Comparison of ENCODE assay signal across 13 cellular contexts in the genomic region with DNA sequence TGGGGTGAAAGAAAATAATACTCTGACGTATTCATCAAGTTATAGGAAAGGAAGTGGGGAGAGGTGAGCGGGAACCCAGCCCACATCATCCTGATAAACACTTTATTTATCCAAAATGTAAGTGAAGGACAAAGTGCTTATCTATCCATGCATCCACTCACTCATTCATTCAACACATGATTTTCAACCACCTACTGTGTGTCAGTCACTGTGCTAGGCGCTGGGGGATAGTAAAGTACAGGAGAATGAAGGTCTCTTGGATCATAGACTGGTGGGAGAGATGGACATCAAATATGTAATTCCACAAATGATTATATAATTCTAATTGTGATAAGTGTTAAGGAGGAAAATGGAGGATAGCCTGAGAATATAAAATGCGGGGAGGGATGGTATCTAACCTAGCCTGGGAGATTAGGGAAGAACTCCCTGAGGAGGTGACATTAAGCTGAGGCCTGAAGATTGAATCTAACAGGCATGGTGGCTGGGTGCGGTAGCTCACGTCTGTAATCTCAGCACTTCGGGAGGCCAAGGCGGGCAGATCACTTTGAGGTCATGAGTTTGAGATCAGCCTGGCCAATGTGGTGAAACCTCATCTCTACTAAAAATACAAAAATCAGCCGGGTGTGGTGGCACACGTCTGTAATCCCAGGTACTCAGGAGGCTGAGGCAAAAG. TPM values are rescaled to one million over a fixed set of nuclear protein-coding genes. Genes with fewer than 3 reads are reported as not detected.
DNase-seq lines count a peak whose midpoint lies in the region; ATAC-seq and TF ChIP-seq lines count a peak whose summit lies in the region.
"Had no signal": no experiment of that assay in that cellular context is flagged by ENCODE, and none has a peak within 500 bp of the region (broad histone marks: within the 10 kb centered on the region; RNA-seq: fewer than 3 reads in every experiment).

No MANE protein-coding gene starts in this region.

- H3K27ac ChIP-seq in HUES48 (ENCODE audit: low read depth, low read length): peak overlapping the region; percentile 88
- H3K27ac ChIP-seq in HUES64 (ENCODE audit: low read depth, low read length): peak overlapping the region; percentile 72; the same call in 1 of the 2 replicates
- peak overlapping the region; percentile 53 for H3K27ac ChIP-seq in PC-9
- no peak overlapping the region for H3K27ac ChIP-seq in iPS-18a (ENCODE audit: low read length)
- H3K27ac ChIP-seq in upper lobe of left lung: no peak overlapping the region
- H3K27ac ChIP-seq in tibial artery: no peak overlapping the region
- H3K27ac ChIP-seq: GM23248 had no signal

- H3F3A ChIP-seq in PC-9 (ENCODE audit: insufficient read depth, low read depth): peaks cover 57% of the 10 kb centered on the region

- 88% methylated on average over 7 of the region's 10 CpGs for WGBS in HUES64
- 88 to 92% methylated on average over 10 of the region's 10 CpGs for WGBS in upper lobe of left lung, 2 donors

- no peak overlapping the region for H2AFZ ChIP-seq in PC-9
- H2AFZ ChIP-seq: GM23248 had no signal

- BruUV-seq in PC-9 (replicated peaks; lab: Mats Ljungman, UMichigan): no TSS peak

- CTCF ChIA-PET in PC-9 (lab: Charles Lee): no interaction called here

- no peak overlapping the region for H3K4me3 ChIP-seq in HUES48 (ENCODE audit: low read depth, low read length)
- no peak overlapping the region for H3K4me3 ChIP-seq in HUES64 (ENCODE audit: low read length)
- no peak overlapping the region for H3K4me3 ChIP-seq in PC-9
- H3K4me3 ChIP-seq in iPS-18a (ENCODE audit: low read length): peak overlapping the region; percentile 32
- H3K4me3 ChIP-seq in upper lobe of left lung: no peak overlapping the region
- H3K4me3 ChIP-seq in tibial artery: no peak overlapping the region
- H3K4me3 ChIP-seq: GM23248 had no signal

- POLR2A ChIA-PET in PC-9 (lab: Charles Lee; ENCODE audit: unreplicated experiment): no interaction called here

- TF ChIP-seq CTCF in PC-9 (conservative IDR thresholded peaks at IDR 0.05): no peak
- TF ChIP-seq CTCF in upper lobe of left lung (IDR thresholded peaks at IDR 0.05): no peak
- TF ChIP-seq CTCF in tibial artery (IDR thresholded peaks at IDR 0.05): no peak

- DNase-seq in PC-9 (no peak), upper lobe of left lung (no peak), NCI-H2196 treated with DMSO at 0.1 percent for 48 hours (lab: John Stamatoyannopoulos, UW; ENCODE audit: unreplicated experiment) (no peak), germinal center (ENCODE audit: low spot score) (no peak), tibial artery (no peak)
- DNase-seq: C1 segment of cervical spinal cord; CD4-positive, alpha-beta memory T cell; DMS153; GM23248; HCEC 1CT had no signal

- peak overlapping the region; percentile 54 for H3K4me2 ChIP-seq in PC-9

- no peak for TF ChIP-seq EP300 in upper lobe of left lung (IDR thresholded peaks at IDR 0.05)

- H3K27me3 ChIP-seq in HUES48 (ENCODE audit: control insufficient read depth, insufficient read depth, low read length): peaks cover 4% of the 10 kb centered on the region; the same call in 1 of the 2 replicates
- no peaks in the 10 kb centered on the region for H3K27me3 ChIP-seq in HUES64 (ENCODE audit: insufficient read depth, low read length)
- H3K27me3 ChIP-seq in PC-9 (ENCODE audit: insufficient read depth, low read depth): no peaks in the 10 kb centered on the region
- peaks cover 32% of the 10 kb centered on the region for H3K27me3 ChIP-seq in iPS-18a (ENCODE audit: control insufficient read depth, insufficient read depth, low read length)
- H3K27me3 ChIP-seq in upper lobe of left lung: no peaks in the 10 kb centered on the region
- no peaks in the 10 kb centered on the region for H3K27me3 ChIP-seq in tibial artery

- H3K36me3 ChIP-seq in HUES48 (ENCODE audit: control insufficient read depth, insufficient read depth, low read length): no peaks in the 10 kb centered on the region
- no peaks in the 10 kb centered on the region for H3K36me3 ChIP-seq in HUES64 (ENCODE audit: insufficient read depth, low read length)
- H3K36me3 ChIP-seq in PC-9 (ENCODE audit: low read depth): no peaks in the 10 kb centered on the region
- H3K36me3 ChIP-seq in iPS-18a (ENCODE audit: control insufficient read depth, low read depth, low read length): no peaks in the 10 kb centered on the region
- no peaks in the 10 kb centered on the region for H3K36me3 ChIP-seq in upper lobe of left lung
- no peaks in the 10 kb centered on the region for H3K36me3 ChIP-seq in tibial artery

- no peaks in the 10 kb centered on the region for H4K20me1 ChIP-seq in PC-9 (ENCODE audit: insufficient read depth)

- ATAC-seq in upper lobe of left lung (ENCODE audit: low FRiP score in 2 of 2): no peak

- no peaks in the 10 kb centered on the region for H3K9me2 ChIP-seq in PC-9 (ENCODE audit: insufficient read depth)

- H3K9me3 ChIP-seq in HUES48 (ENCODE audit: control insufficient read depth, insufficient read depth, low read length) (no peaks in the 10 kb centered on the region), HUES64 (ENCODE audit: insufficient read depth, low read depth, low read length) (no peaks in the 10 kb centered on the region), PC-9 (ENCODE audit: insufficient read depth, low read depth) (no peaks in the 10 kb centered on the region), iPS-18a (ENCODE audit: control insufficient read depth, low read depth, low read length) (no peaks in the 10 kb centered on the region), upper lobe of left lung (no peaks in the 10 kb centered on the region), tibial artery (no peaks in the 10 kb centered on the region)

- H3K79me2 ChIP-seq in PC-9 (ENCODE audit: low read depth): peaks cover 12% of the 10 kb centered on the region

- TF ChIP-seq POLR2A in upper lobe of left lung (IDR thresholded peaks at IDR 0.05): no peak

- no peak overlapping the region for H3K9ac ChIP-seq in HUES48 (ENCODE audit: low read depth, low read length)
- H3K9ac ChIP-seq in HUES64 (ENCODE audit: low read depth, low read length): no peak overlapping the region
- H3K9ac ChIP-seq in iPS-18a (ENCODE audit: low read length): no peak overlapping the region
- H3K9ac ChIP-seq: GM23248 had no signal

- intact Hi-C loops in PC-9 (cut with micrococcal nuclease; ENCODE audit: unreplicated experiment): no loop called here
- intact Hi-C loops in tibial artery (cut with DNase I; ENCODE audit: low total_unique reads): no loop called here

- H3K4me1 ChIP-seq in HUES48 (ENCODE audit: control insufficient read depth, insufficient read depth, low read length): peaks cover 27% of the 10 kb centered on the region
- H3K4me1 ChIP-seq in HUES64 (ENCODE audit: insufficient read depth, low read length): peaks cover 31% of the 10 kb centered on the region
- H3K4me1 ChIP-seq in PC-9 (replicated peaks; ENCODE audit: insufficient read depth): peaks cover 79% of the 10 kb centered on the region
- H3K4me1 ChIP-seq in iPS-18a (ENCODE audit: control insufficient read depth, low read depth, low read length): peaks cover 26% of the 10 kb centered on the region
- H3K4me1 ChIP-seq in upper lobe of left lung: no peaks in the 10 kb centered on the region
- no peaks in the 10 kb centered on the region for H3K4me1 ChIP-seq in tibial artery

RNA-seq across cellular contexts. Expression of a gene that starts 41.3 kb away (rescaled TPM):
- 9.8 TPM for polyA plus RNA-seq in HUES64 (2013, experiment 1 of 2)
- 14.6 TPM for polyA plus RNA-seq in HUES64 (2013, experiment 2 of 2)
- total RNA-seq in PC-9 (2021) (39.9 and 52.2 TPM in 2 replicates), upper lobe of left lung (100 to 1,000 TPM in 1 of 6 donors, 10 to 100 TPM in 5; 40.4 to 234 (median 58.4) TPM)

Comparison
In these comparisons a context has a peak if more than half of its experiments do, and no peak if none do; other contexts are left out.
1. H3K27ac ChIP-seq: peak in HUES48 (single experiment), HUES64 (single experiment) and PC-9 (single experiment); none in iPS-18a (single experiment), upper lobe of left lung (0 of 4) and tibial artery (0 of 2).